13 cellular contexts compared by ENCODE assay signal in the genomic region with DNA sequence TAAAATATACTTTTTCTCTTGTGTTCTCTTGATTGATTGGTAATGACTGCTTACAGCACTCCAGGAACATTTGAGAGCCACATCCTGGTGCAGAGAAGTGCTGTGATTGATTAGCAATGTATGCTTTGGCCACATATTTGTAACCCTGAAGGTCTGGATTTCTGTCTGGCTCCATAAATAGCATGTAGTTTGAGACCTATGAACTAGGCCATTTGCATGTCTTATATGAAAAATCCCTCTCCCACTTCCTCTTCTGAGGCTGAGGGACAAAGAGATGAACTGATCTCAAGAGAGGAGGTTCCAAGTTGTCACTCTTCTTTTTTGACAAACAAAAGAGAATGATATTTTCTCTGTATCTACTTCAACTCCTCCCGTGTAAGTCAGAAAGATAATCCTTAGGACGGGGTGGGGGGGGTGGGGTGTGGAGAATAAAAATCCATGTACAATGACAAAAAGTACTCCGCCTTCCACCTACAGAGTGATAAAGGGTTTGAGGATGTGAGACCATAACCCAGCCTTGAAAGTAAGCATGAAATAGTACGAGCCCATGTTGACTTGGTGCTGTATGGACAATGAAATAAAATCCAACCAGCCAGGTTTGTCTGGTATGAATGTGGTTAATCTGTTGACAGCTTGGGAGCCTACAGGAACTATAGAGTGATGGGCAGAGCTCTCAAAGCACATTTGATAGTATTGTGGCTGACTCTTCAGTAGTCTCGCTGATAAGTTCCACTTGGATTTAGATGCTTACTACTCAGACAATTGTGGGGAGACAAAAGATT. TPM values are rescaled to one million over a fixed set of nuclear protein-coding genes. Genes with fewer than 3 reads are reported as not detected.
DNase-seq lines count a peak whose midpoint lies in the region; ATAC-seq and FAIRE-seq lines count a peak whose summit lies in the region.
"Had no signal": no experiment of that assay in that cellular context is flagged by ENCODE, and none has a peak within 500 bp of the region (broad histone marks: within the 10 kb centered on the region; RNA-seq: fewer than 3 reads in every experiment).

No MANE protein-coding gene starts in this region.

- CTCF ChIA-PET in activated CD4-positive, alpha-beta T cell treated with anti-CD3 and anti-CD28 coated beads, Interleukin-2, amount 10 ng/mL, durations not matched to agents 7 days and 5 days (lab: Charles Lee): interaction anchor here (0.5 to 0.9 kb wide), 2 partner anchors 18 to 93 kb away, joined by 4 to 7 read pairs; no protein-coding TSS in a partner anchor

- H3K27ac Mint-ChIP-seq in activated naive CD4-positive, alpha-beta T cell treated with anti-CD3 and anti-CD28 coated beads, Interleukin-2, amount 50 U/mL, for 24 hours: peak overlapping the region; percentile 51
- H3K27ac Mint-ChIP-seq in activated CD4-positive, alpha-beta T cell treated with anti-CD3 and anti-CD28 coated beads, Interleukin-2, amount 10 ng/mL, durations not matched to agents 7 days and 5 days: no peak overlapping the region

- H3K27me3 Mint-ChIP-seq in activated naive CD4-positive, alpha-beta T cell treated with anti-CD3 and anti-CD28 coated beads, Interleukin-2, amount 50 U/mL, for 24 hours: no peaks in the 10 kb centered on the region
- H3K27me3 Mint-ChIP-seq in activated CD4-positive, alpha-beta T cell treated with anti-CD3 and anti-CD28 coated beads, Interleukin-2, amount 10 ng/mL, durations not matched to agents 7 days and 5 days: peaks cover 5% of the 10 kb centered on the region

- H3K9me3 Mint-ChIP-seq in activated naive CD4-positive, alpha-beta T cell treated with anti-CD3 and anti-CD28 coated beads, Interleukin-2, amount 50 U/mL, for 24 hours: no peaks in the 10 kb centered on the region
- peaks cover 9% of the 10 kb centered on the region for H3K9me3 Mint-ChIP-seq in activated CD4-positive, alpha-beta T cell treated with anti-CD3 and anti-CD28 coated beads, Interleukin-2, amount 10 ng/mL, durations not matched to agents 7 days and 5 days

- H3K36me3 Mint-ChIP-seq in activated naive CD4-positive, alpha-beta T cell treated with anti-CD3 and anti-CD28 coated beads, Interleukin-2, amount 50 U/mL, for 24 hours: peaks cover 8% of the 10 kb centered on the region
- H3K36me3 Mint-ChIP-seq in activated CD4-positive, alpha-beta T cell treated with anti-CD3 and anti-CD28 coated beads, Interleukin-2, amount 10 ng/mL, durations not matched to agents 7 days and 5 days (ENCODE audit: low read depth): peaks cover 16% of the 10 kb centered on the region

- H3K4me3 Mint-ChIP-seq in activated naive CD4-positive, alpha-beta T cell treated with anti-CD3 and anti-CD28 coated beads, Interleukin-2, amount 50 U/mL, for 24 hours: no peak overlapping the region
- no peak overlapping the region for H3K4me3 Mint-ChIP-seq in activated CD4-positive, alpha-beta T cell treated with anti-CD3 and anti-CD28 coated beads, Interleukin-2, amount 10 ng/mL, durations not matched to agents 7 days and 5 days

- POLR2A ChIA-PET in activated CD4-positive, alpha-beta T cell treated with anti-CD3 and anti-CD28 coated beads, Interleukin-2, amount 10 ng/mL, durations not matched to agents 7 days and 5 days (lab: Charles Lee): no interaction called here

- intact Hi-C loops in Right ventricle myocardium superior (cut with DNase I): no loop called here

- DNase-seq in activated naive CD4-positive, alpha-beta T cell treated with Interleukin-2 at 50 U/mL for 16 hours: no peak
- DNase-seq in activated CD4-positive, alpha-beta T cell treated with anti-CD3 and anti-CD28 coated beads, Interleukin-2, amount 10 ng/mL, durations not matched to agents 7 days and 5 days: no peak
- DNase-seq in Right ventricle myocardium superior: no peak
- DNase-seq in RCC 7860 (ENCODE audit: low spot score): no peak
- DNase-seq in RKO (ENCODE audit: low spot score): no peak
- DNase-seq: activated CD4-positive, alpha-beta T cell treated with anti-CD3 and anti-CD28 coated beads, Interleukin-2, amount 50 U/mL, for 4 hours; effector memory CD4-positive, alpha-beta T cell; NCI-H1694; small intestine had no signal

- ATAC-seq in HG02610 (IDR thresholded peaks at IDR 0.05; ENCODE audit: unreplicated experiment): peak; percentile 73
- peak; percentile 63 for ATAC-seq in HG03571 (IDR thresholded peaks at IDR 0.05; ENCODE audit: unreplicated experiment)
- ATAC-seq in Right ventricle myocardium superior (ENCODE audit: poor library complexity): no peak

- peaks cover 79% of the 10 kb centered on the region for H3K4me1 Mint-ChIP-seq in activated naive CD4-positive, alpha-beta T cell treated with anti-CD3 and anti-CD28 coated beads, Interleukin-2, amount 50 U/mL, for 24 hours
- H3K4me1 Mint-ChIP-seq in activated CD4-positive, alpha-beta T cell treated with anti-CD3 and anti-CD28 coated beads, Interleukin-2, amount 10 ng/mL, durations not matched to agents 7 days and 5 days: peaks cover 52% of the 10 kb centered on the region

- FAIRE-seq in RCC 7860 (lab: Jason Lieb, UNC): no peak
- FAIRE-seq: A204.1, small intestine had no signal

RNA-seq across cellular contexts. Expression of a gene that starts 49.1 kb away (rescaled TPM):
- 100 to 1,000 TPM; 518 to 534 TPM for total RNA-seq in activated CD4-positive, alpha-beta T cell treated with anti-CD3 and anti-CD28 coated beads, Interleukin-2, amount 10 ng/mL, durations not matched to agents 7 days and 5 days
- 15.4 TPM for total RNA-seq in Right ventricle myocardium superior

Comparison
In these comparisons a context has a peak if more than half of its experiments do, and no peak if none do; other contexts are left out.
1. RNA of a gene that starts 49.1 kb away (total RNA-seq): 518 to 534 TPM in activated CD4-positive, alpha-beta T cell treated with anti-CD3 and anti-CD28 coated beads, Interleukin-2, amount 10 ng/mL, durations not matched to agents 7 days and 5 days; 15.4 TPM in Right ventricle myocardium superior (single experiment); every median in the first group is over 10 times any median in the second.